In genomic region chr10:34299105-34299611, GRCh38 we compare ENCODE assay signal across 12 cellular contexts.
A peak's percentile ranks its signal among the peaks of the same experiment; 100 is the strongest.
DNase-seq lines count a peak whose midpoint lies in the region; ATAC-seq and TF ChIP-seq lines count a peak whose summit lies in the region.
"Had no signal": no experiment of that assay in that cellular context is flagged by ENCODE, and none has a peak within 500 bp of the region (broad histone marks: within the 10 kb centered on the region; RNA-seq: fewer than 3 reads in every experiment).

No MANE protein-coding gene starts in this region.

- peak; percentile 42 for DNase-seq in fibroblast of peridontal ligament (ENCODE audit: extremely low read depth)
- peak; percentile 41 for DNase-seq in renal cortical epithelial cell (ENCODE audit: low read depth)
- no peak for DNase-seq in NCI-H1105 (lab: John Stamatoyannopoulos, UW)
- DNase-seq: naive B cell; NCI-H1048; OCI-M1; stimulated activated naive CD4-positive, alpha-beta T cell treated with Interleukin-2 at 50 U/mL for 16 hours had no signal

- ATAC-seq in GM21381 (IDR thresholded peaks at IDR 0.05; ENCODE audit: unreplicated experiment), result peak; percentile 54
- ATAC-seq in GM18511 (IDR thresholded peaks at IDR 0.05; ENCODE audit: unreplicated experiment), result no peak
- ATAC-seq in GM18505 (IDR thresholded peaks at IDR 0.05; ENCODE audit: unreplicated experiment), result no peak
- ATAC-seq in HG03439 (IDR thresholded peaks at IDR 0.05; ENCODE audit: unreplicated experiment), result no peak

- TF ChIP-seq POLR2A in GM18505 (IDR thresholded peaks at IDR 0.05; ENCODE audit: borderline replicate concordance, extremely low read depth, insufficient read depth, insufficient read length), result no peak

TF ChIP-seq in PFSK-1, 5 proteins besides CTCF, POLR2A, EP300 and RAD21:
- TF ChIP-seq FOXP2 (optimal IDR thresholded peaks at IDR 0.05; ENCODE audit: borderline replicate concordance, extremely low read depth, extremely low read length, insufficient read depth), result no peak
- peak; percentile 67; the same call in 1 of the 2 replicates for TF ChIP-seq SIN3A (IDR thresholded peaks at IDR 0.05; ENCODE audit: borderline replicate concordance, insufficient read depth, low read length)
- TF ChIP-seq POLR2AphosphoS5 (IDR thresholded peaks at IDR 0.05; ENCODE audit: low read depth, low read length), result no peak
- TF ChIP-seq REST (IDR thresholded peaks at IDR 0.05; ENCODE audit: insufficient read depth in 1 of 2, low read depth in 2 of 2, low read length in 2 of 2), result no peak
- TF ChIP-seq TAF1 (IDR thresholded peaks at IDR 0.05; ENCODE audit: borderline replicate concordance, insufficient read depth, low read length), result no peak
TF ChIP-seq in PFSK-1: peak in this region for 1.
